11 cellular contexts compared by ENCODE assay signal in the genomic region with DNA sequence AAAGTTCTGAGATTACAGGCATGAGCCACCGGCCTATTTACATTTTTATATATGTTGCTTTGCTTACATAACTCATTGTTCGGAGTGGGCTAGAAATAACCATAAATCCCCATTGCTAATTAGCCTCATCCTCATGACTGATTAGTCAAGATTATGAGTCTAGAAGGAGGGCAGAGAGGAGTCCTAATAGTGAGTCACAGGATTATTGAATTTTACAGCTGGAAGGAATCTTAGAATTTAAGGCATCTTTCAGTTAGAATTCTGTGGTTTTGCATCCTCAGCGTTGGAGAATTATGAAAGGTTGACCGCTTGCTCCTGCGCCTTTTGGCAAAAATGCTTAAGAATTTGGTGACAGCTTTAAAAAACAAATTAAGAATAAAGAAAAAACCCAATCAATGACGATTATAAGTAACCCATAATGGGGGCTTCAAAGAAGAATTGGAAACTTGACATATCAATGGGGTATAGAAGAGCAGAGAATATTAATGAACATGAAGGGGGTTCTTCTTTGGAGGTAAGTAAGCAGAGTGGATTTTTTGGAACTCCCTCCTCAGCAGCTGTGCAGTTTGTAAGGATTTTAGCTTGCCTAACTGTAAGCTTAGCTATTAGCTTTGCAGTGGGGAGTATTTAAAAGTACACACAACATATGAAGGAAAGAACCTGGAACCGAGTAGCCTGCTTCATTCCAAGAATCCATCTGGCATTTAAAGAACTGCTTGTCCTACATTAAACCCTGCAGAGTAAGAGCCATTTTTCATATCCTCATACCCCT. TPM values are rescaled to one million over a fixed set of nuclear protein-coding genes. Genes with fewer than 3 reads are reported as not detected.
DNase-seq lines count a peak whose midpoint lies in the region; ATAC-seq and TF ChIP-seq lines count a peak whose summit lies in the region.
"Had no signal": no experiment of that assay in that cellular context is flagged by ENCODE, and none has a peak within 500 bp of the region (broad histone marks: within the 10 kb centered on the region; RNA-seq: fewer than 3 reads in every experiment).

No MANE protein-coding gene starts in this region.

- ATAC-seq in stimulated activated naive CD8-positive, alpha-beta T cell treated with anti-CD3 and anti-CD28 coated beads, Interleukin-15, Interleukin-2, amounts not matched to agents 100 U/mL and 50 U/mL, for 24 hours = no peak
- peak; percentile 40 for ATAC-seq in SK-N-SH treated with all-trans-retinoic acid at 6 μM for 48 hours
- no peak for ATAC-seq in HG03520 (IDR thresholded peaks at IDR 0.05; ENCODE audit: unreplicated experiment)
- no peak for ATAC-seq in foreskin keratinocyte
- ATAC-seq in HG02610 (IDR thresholded peaks at IDR 0.05; ENCODE audit: unreplicated experiment) = no peak

- H3K4me1 Mint-ChIP-seq in stimulated activated naive CD8-positive, alpha-beta T cell treated with anti-CD3 and anti-CD28 coated beads, Interleukin-15, Interleukin-2, amounts not matched to agents 100 ng/mL and 50 ng/mL, for 24 hours (ENCODE audit: low read depth) = peaks cover 23% of the 10 kb centered on the region

- peaks cover 33% of the 10 kb centered on the region for H3K27me3 Mint-ChIP-seq in stimulated activated naive CD8-positive, alpha-beta T cell treated with anti-CD3 and anti-CD28 coated beads, Interleukin-15, Interleukin-2, amounts not matched to agents 100 ng/mL and 50 ng/mL, for 24 hours

- no peaks in the 10 kb centered on the region for H3K9me3 Mint-ChIP-seq in stimulated activated naive CD8-positive, alpha-beta T cell treated with anti-CD3 and anti-CD28 coated beads, Interleukin-15, Interleukin-2, amounts not matched to agents 100 ng/mL and 50 ng/mL, for 24 hours

- peaks cover 6% of the 10 kb centered on the region for H3K4me1 ChIP-seq in foreskin keratinocyte

- peak overlapping the region; percentile 89 for H3K4me3 Mint-ChIP-seq in stimulated activated naive CD8-positive, alpha-beta T cell treated with anti-CD3 and anti-CD28 coated beads, Interleukin-15, Interleukin-2, amounts not matched to agents 100 ng/mL and 50 ng/mL, for 24 hours

- no peak for DNase-seq in stimulated activated naive CD8-positive, alpha-beta T cell treated with anti-CD3 and anti-CD28 coated beads, Interleukin-15, Interleukin-2, amounts not matched to agents 100 U/mL and 50 U/mL, for 24 hours
- DNase-seq in hepatic stellate cell (ENCODE audit: low spot score) (peak; percentile 67), foreskin keratinocyte (no peak), NCI-H2081 treated with DMSO at 0.1 percent for 48 hours (lab: John Stamatoyannopoulos, UW) (no peak)
- DNase-seq: midbrain, NCI-H2227 treated with DMSO at 0.1 percent for 48 hours, T1000 had no signal

- H3K27me3 ChIP-seq in foreskin keratinocyte = peaks cover 17% of the 10 kb centered on the region

- no peak for TF ChIP-seq CTCF in foreskin keratinocyte (conservative IDR thresholded peaks at IDR 0.05)

- H3K27ac Mint-ChIP-seq in stimulated activated naive CD8-positive, alpha-beta T cell treated with anti-CD3 and anti-CD28 coated beads, Interleukin-15, Interleukin-2, amounts not matched to agents 100 ng/mL and 50 ng/mL, for 24 hours = no peak overlapping the region

- peaks cover 9% of the 10 kb centered on the region for H3K36me3 Mint-ChIP-seq in stimulated activated naive CD8-positive, alpha-beta T cell treated with anti-CD3 and anti-CD28 coated beads, Interleukin-15, Interleukin-2, amounts not matched to agents 100 ng/mL and 50 ng/mL, for 24 hours (ENCODE audit: low read depth)

- no peak overlapping the region for H3K27ac ChIP-seq in foreskin keratinocyte

TF ChIP-seq in SK-N-SH treated with all-trans-retinoic acid at 6 μM for 48 hours, 23 proteins besides CTCF, POLR2A, EP300 and RAD21:
- TF ChIP-seq TCF4 (CRISPR knock-in tag; IDR thresholded peaks at IDR 0.05; ENCODE audit: borderline replicate concordance) (no peak), ISL1 (CRISPR knock-in tag; IDR thresholded peaks at IDR 0.05) (peak; percentile 57), OSR1 (CRISPR knock-in tag; IDR thresholded peaks at IDR 0.05) (no peak)
TF ChIP-seq in SK-N-SH treated with all-trans-retinoic acid at 6 μM for 48 hours: peak in this region for 1.

RNA-seq across cellular contexts. Expression of a gene that starts 2.4 kb away (rescaled TPM):
- 19.5 and 22.7 TPM in 2 replicates for total RNA-seq in foreskin keratinocyte
- polyA plus RNA-seq in foreskin keratinocyte = 9.5 and 9.7 TPM in 2 replicates

RNA-seq across cellular contexts. Expression of a gene that starts 37.8 kb away (rescaled TPM):
- total RNA-seq in foreskin keratinocyte = 94.0 and 95.6 TPM in 2 replicates
- polyA plus RNA-seq in foreskin keratinocyte = 116 and 122 TPM in 2 replicates
